ENCODE assay signal across 12 cellular contexts in the genomic region with DNA sequence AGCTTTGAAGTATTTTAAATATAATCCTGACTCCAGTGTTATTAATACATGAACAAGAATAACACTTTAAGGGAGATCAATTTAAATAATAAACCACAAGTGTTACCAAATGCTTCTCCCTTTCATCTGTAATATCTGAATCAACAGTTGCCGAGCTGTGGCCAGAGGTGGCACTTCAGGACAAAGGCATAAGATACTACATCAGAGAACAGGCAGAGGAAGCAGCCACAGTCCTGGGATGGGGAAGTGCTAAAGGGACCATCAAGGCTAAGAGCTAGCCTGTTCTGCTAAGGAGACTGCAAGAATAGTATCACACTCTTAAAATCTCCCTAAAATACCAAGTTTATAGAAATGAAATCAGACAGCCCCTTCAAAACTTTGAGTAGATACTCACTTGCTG.
DNase-seq lines count a peak whose midpoint lies in the region; ATAC-seq lines count a peak whose summit lies in the region.
"Had no signal": no experiment of that assay in that cellular context is flagged by ENCODE, and none has a peak within 500 bp of the region (broad histone marks: within the 10 kb centered on the region; RNA-seq: fewer than 3 reads in every experiment).

No MANE protein-coding gene starts in this region.

- peaks cover 13% of the 10 kb centered on the region for H3K27me3 Mint-ChIP-seq in activated naive CD8-positive, alpha-beta T cell treated with anti-CD3 and anti-CD28 coated beads, Interleukin-2, amount 10 ng/mL, durations not matched to agents 7 days and 5 days
- H3K27me3 Mint-ChIP-seq in activated naive CD8-positive, alpha-beta T cell treated with anti-CD3 and anti-CD28 coated beads for 36 hours = peaks cover 6% of the 10 kb centered on the region
- no peaks in the 10 kb centered on the region for H3K27me3 Mint-ChIP-seq in effector memory CD8-positive, alpha-beta T cell

- no peaks in the 10 kb centered on the region for H3K9me3 Mint-ChIP-seq in activated naive CD8-positive, alpha-beta T cell treated with anti-CD3 and anti-CD28 coated beads, Interleukin-2, amount 10 ng/mL, durations not matched to agents 7 days and 5 days
- no peaks in the 10 kb centered on the region for H3K9me3 Mint-ChIP-seq in activated naive CD8-positive, alpha-beta T cell treated with anti-CD3 and anti-CD28 coated beads for 36 hours
- no peaks in the 10 kb centered on the region for H3K9me3 Mint-ChIP-seq in effector memory CD8-positive, alpha-beta T cell

- DNase-seq in activated naive CD8-positive, alpha-beta T cell treated with anti-CD3 and anti-CD28 coated beads, Interleukin-2, amount 10 ng/mL, durations not matched to agents 7 days and 5 days = no peak
- no peak for DNase-seq in activated naive CD8-positive, alpha-beta T cell treated with anti-CD3 and anti-CD28 coated beads for 36 hours
- DNase-seq in NOMO-1 treated with DMSO at 0.1 percent for 48 hours (lab: John Stamatoyannopoulos, UW; ENCODE audit: unreplicated experiment) (peak; percentile 64), T1000 (lab: John Stamatoyannopoulos, UW) (no peak), SW 1271 (lab: John Stamatoyannopoulos, UW) (no peak), activated T-cell treated with anti-CD3 and anti-CD28 coated beads for 4 hours (no peak)
- DNase-seq in effector memory CD8-positive, alpha-beta T cell = peak in 1 of 3 experiments; percentile 23
- DNase-seq: NCI-H1105 treated with DMSO at 0.1 percent for 48 hours; right lobe of liver; stimulated activated CD4-positive, alpha-beta T cell treated with anti-CD3 and anti-CD28 coated beads, Interleukin-2, amount 100 ng/mL, for 24 hours; tibial artery had no signal

- POLR2A ChIA-PET in activated naive CD8-positive, alpha-beta T cell treated with anti-CD3 and anti-CD28 coated beads, Interleukin-2, amount 10 ng/mL, durations not matched to agents 7 days and 5 days (lab: Charles Lee) = interaction anchor here (1.0 kb wide), 1 partner anchor 30 kb away, joined by 5 read pairs; no protein-coding TSS in a partner anchor

- no peak overlapping the region for H3K27ac Mint-ChIP-seq in activated naive CD8-positive, alpha-beta T cell treated with anti-CD3 and anti-CD28 coated beads, Interleukin-2, amount 10 ng/mL, durations not matched to agents 7 days and 5 days
- no peak overlapping the region for H3K27ac Mint-ChIP-seq in activated naive CD8-positive, alpha-beta T cell treated with anti-CD3 and anti-CD28 coated beads for 36 hours
- H3K27ac Mint-ChIP-seq in effector memory CD8-positive, alpha-beta T cell = peak overlapping the region; percentile 73 to 90

- no peak overlapping the region for H3K4me3 Mint-ChIP-seq in activated naive CD8-positive, alpha-beta T cell treated with anti-CD3 and anti-CD28 coated beads, Interleukin-2, amount 10 ng/mL, durations not matched to agents 7 days and 5 days
- H3K4me3 Mint-ChIP-seq in activated naive CD8-positive, alpha-beta T cell treated with anti-CD3 and anti-CD28 coated beads for 36 hours = no peak overlapping the region
- peak overlapping the region; percentile 51 to 59 for H3K4me3 Mint-ChIP-seq in effector memory CD8-positive, alpha-beta T cell

- peak; percentile 54 for ATAC-seq in activated naive CD8-positive, alpha-beta T cell treated with anti-CD3 and anti-CD28 coated beads, Interleukin-2, amount 10 ng/mL, durations not matched to agents 7 days and 5 days (ENCODE audit: low read depth)
- peak; percentile 78 for ATAC-seq in effector memory CD8-positive, alpha-beta T cell (replicated peaks)
- no peak for ATAC-seq in HG02678 (IDR thresholded peaks at IDR 0.05; ENCODE audit: unreplicated experiment)

- peaks cover 17% of the 10 kb centered on the region for H3K4me1 Mint-ChIP-seq in activated naive CD8-positive, alpha-beta T cell treated with anti-CD3 and anti-CD28 coated beads, Interleukin-2, amount 10 ng/mL, durations not matched to agents 7 days and 5 days
- peaks cover 10% of the 10 kb centered on the region for H3K4me1 Mint-ChIP-seq in activated naive CD8-positive, alpha-beta T cell treated with anti-CD3 and anti-CD28 coated beads for 36 hours
- H3K4me1 Mint-ChIP-seq in effector memory CD8-positive, alpha-beta T cell (ENCODE audit: low read depth in 2 of 2) = peaks cover 27 to 31% of the 10 kb centered on the region in 2 donors

- no peaks in the 10 kb centered on the region for H3K36me3 Mint-ChIP-seq in activated naive CD8-positive, alpha-beta T cell treated with anti-CD3 and anti-CD28 coated beads, Interleukin-2, amount 10 ng/mL, durations not matched to agents 7 days and 5 days
- no peaks in the 10 kb centered on the region for H3K36me3 Mint-ChIP-seq in activated naive CD8-positive, alpha-beta T cell treated with anti-CD3 and anti-CD28 coated beads for 36 hours
- peaks cover 2% of the 10 kb centered on the region for H3K36me3 Mint-ChIP-seq in effector memory CD8-positive, alpha-beta T cell (ENCODE audit: insufficient read depth)

Comparison
In these comparisons a context has a peak if more than half of its experiments do, and no peak if none do; other contexts are left out.
1. H3K27ac Mint-ChIP-seq: peak in effector memory CD8-positive, alpha-beta T cell (2 of 2); none in activated naive CD8-positive, alpha-beta T cell treated with anti-CD3 and anti-CD28 coated beads, Interleukin-2, amount 10 ng/mL, durations not matched to agents 7 days and 5 days (single experiment) and activated naive CD8-positive, alpha-beta T cell treated with anti-CD3 and anti-CD28 coated beads for 36 hours (single experiment).
2. H3K4me3 Mint-ChIP-seq: peak in effector memory CD8-positive, alpha-beta T cell (2 of 2); none in activated naive CD8-positive, alpha-beta T cell treated with anti-CD3 and anti-CD28 coated beads, Interleukin-2, amount 10 ng/mL, durations not matched to agents 7 days and 5 days (single experiment) and activated naive CD8-positive, alpha-beta T cell treated with anti-CD3 and anti-CD28 coated beads for 36 hours (single experiment).